Comparison of ENCODE assay signal across 22 cellular contexts in the genomic region with DNA sequence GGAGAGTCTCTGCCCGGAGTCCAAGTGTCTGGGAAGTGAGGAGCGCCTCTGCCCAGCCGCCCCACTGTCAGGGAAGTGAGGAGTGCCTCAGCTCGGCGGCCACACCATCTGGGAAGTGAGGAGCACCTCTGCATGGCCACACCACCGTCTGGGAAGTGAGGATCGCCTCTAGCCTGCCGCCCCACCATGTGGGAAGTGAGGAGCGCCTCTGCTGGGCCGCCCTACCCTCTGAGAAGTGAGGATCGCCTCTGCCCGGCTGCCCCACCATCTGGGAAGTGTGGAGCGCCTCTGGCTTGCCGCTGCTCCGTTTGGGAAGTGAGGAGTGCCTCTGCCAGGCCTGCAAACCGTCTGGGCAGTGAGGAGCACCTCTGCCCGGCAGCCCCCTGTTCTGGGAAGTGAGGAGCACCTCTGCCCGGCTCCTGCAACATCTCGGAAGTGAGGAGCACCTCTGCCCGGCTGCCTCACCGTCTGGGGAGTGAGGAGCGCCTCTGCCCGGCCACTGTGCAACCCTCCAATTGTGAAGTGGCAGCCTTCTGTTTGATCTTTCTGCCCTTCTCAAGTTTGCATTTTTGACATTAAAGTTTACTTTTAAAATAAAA.
"Had no signal": no experiment of that assay in that cellular context is flagged by ENCODE, and none has a peak within 500 bp of the region (broad histone marks: within the 10 kb centered on the region; RNA-seq: fewer than 3 reads in every experiment).

No MANE protein-coding gene starts in this region.

- ATAC-seq: HepG2 had no signal

- DNase-seq: IMR-90, Karpas-422, KG1, MM.1S, NCI-H1092 treated with DMSO at 0.1 percent for 48 hours, NCI-H1436, NCI-H187, NCI-H2029, NCI-H2081 treated with DMSO at 0.1 percent for 48 hours, NCI-H2171, NCI-H226, NCI-H446, NCI-H510A, NCI-H524 treated with DMSO at 0.1 percent for 48 hours, NCI-H69, NCI-H774, Right ventricle myocardium superior, RPMI8226, SIG-M5 had no signal

- H3K36me3 ChIP-seq: SJSA1 had no signal

- H3K27ac ChIP-seq: SJSA1, SK-N-MC had no signal

- H3K4me3 ChIP-seq: SJSA1, SK-N-MC had no signal

- H3K4me1 ChIP-seq: SJSA1 had no signal
